In the genomic region with DNA sequence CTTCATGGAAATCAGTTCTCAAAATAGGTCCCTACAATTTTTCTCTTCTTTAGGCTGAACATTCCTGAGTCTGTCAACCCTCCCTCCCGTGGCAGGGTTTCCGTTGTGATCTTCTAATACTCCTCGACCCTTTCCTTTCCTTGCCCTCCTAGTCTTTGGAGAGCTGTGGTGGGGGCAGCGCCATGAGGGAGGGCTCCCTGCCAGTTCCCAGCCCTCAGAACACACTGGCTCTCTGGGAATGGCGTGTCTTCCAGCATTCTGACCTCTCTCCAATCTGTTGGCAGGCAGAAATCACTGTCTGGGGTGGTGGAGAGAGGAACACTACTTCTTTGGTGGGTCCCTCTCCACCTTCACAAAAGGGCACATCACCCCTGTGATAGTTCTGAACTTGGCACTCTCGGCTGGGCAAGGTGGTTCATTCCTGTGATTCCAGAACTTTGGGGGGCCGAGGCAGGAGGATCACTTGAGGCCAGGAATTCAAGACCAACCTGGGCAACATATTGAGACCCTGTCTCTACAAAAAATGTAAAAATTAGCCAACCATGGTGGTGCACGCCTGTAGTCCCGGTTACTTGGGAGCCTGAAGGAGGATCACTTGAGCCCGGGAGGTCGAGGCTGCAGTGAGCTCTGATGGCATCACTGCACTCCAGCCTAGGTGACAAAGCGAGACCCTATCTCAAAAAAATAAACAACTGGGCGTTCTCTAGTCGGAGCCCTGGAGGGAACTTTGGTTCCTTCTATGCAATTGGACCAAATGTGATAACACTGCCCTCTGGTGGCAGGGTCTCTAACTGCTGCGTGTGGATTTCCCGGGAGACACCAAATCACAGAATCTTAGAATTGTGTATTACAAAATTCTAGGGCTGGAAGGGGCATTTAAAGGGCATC, we compare ENCODE assay signal across 8 cellular contexts. TPM values are rescaled to one million over a fixed set of nuclear protein-coding genes. Genes with fewer than 3 reads are reported as not detected.
DNase-seq lines count a peak whose midpoint lies in the region; ATAC-seq, FAIRE-seq and TF ChIP-seq lines count a peak whose summit lies in the region.

No MANE protein-coding gene starts in this region.

- peaks cover 0 to 22% of the 10 kb centered on the region in 2 donors for H3K4me1 ChIP-seq in thoracic aorta (ENCODE audit: control insufficient read depth in 1 of 2, low read depth in 2 of 2)

- no TSS peak for BruUV-seq in Calu3 (replicated peaks; lab: Mats Ljungman, UMichigan)

- no peaks in the 10 kb centered on the region for H3K36me3 Mint-ChIP-seq in Calu3 (ENCODE audit: insufficient read depth, unreplicated experiment)
- no peaks in the 10 kb centered on the region for H3K36me3 Mint-ChIP-seq in activated T-helper 1 cell treated with anti-CD3 and anti-CD28 coated beads, Interleukin-12 subunit alpha, Interleukin-12 subunit beta, Interleukin-2, Interleukin-4 antibody, amounts not matched to agents 30 ng/mL and 10 ng/mL and 1 ng/mL, durations not matched to agents 14 hours and 24 hours and 36 hours (ENCODE audit: low read depth)

- CTCF ChIA-PET in Calu3 (lab: Charles Lee): interaction anchor here (0.6 kb wide), 1 partner anchor 153 kb away, joined by 4 read pairs; no protein-coding TSS in a partner anchor

- TF ChIP-seq CTCF in Calu3 (IDR thresholded peaks at IDR 0.05; ENCODE audit: unreplicated experiment) (peak; percentile 61), omental fat pad (IDR thresholded peaks at IDR 0.05) (peak in 2 of 3 donors; percentile 29 to 51), thoracic aorta (IDR thresholded peaks at IDR 0.05) (peak; percentile 93)

- H3K27ac Mint-ChIP-seq in Calu3 (ENCODE audit: unreplicated experiment): no peak overlapping the region
- no peak overlapping the region for H3K27ac Mint-ChIP-seq in activated T-helper 1 cell treated with anti-CD3 and anti-CD28 coated beads, Interleukin-12 subunit alpha, Interleukin-12 subunit beta, Interleukin-2, Interleukin-4 antibody, amounts not matched to agents 30 ng/mL and 10 ng/mL and 1 ng/mL, durations not matched to agents 14 hours and 24 hours and 36 hours

- no peak overlapping the region for H3K4me3 Mint-ChIP-seq in Calu3 (ENCODE audit: low read depth, unreplicated experiment)
- H3K4me3 Mint-ChIP-seq in activated T-helper 1 cell treated with anti-CD3 and anti-CD28 coated beads, Interleukin-12 subunit alpha, Interleukin-12 subunit beta, Interleukin-2, Interleukin-4 antibody, amounts not matched to agents 30 ng/mL and 10 ng/mL and 1 ng/mL, durations not matched to agents 14 hours and 24 hours and 36 hours: no peak overlapping the region

- H3K36me3 ChIP-seq in thoracic aorta: no peaks in the 10 kb centered on the region

- no peaks in the 10 kb centered on the region for H3K4me1 Mint-ChIP-seq in Calu3 (ENCODE audit: low read depth, unreplicated experiment)
- peaks cover 21% of the 10 kb centered on the region for H3K4me1 Mint-ChIP-seq in activated T-helper 1 cell treated with anti-CD3 and anti-CD28 coated beads, Interleukin-12 subunit alpha, Interleukin-12 subunit beta, Interleukin-2, Interleukin-4 antibody, amounts not matched to agents 30 ng/mL and 10 ng/mL and 1 ng/mL, durations not matched to agents 14 hours and 24 hours and 36 hours (ENCODE audit: low read depth)

- peak overlapping the region in 1 of 2 donors; percentile 46 for H3K27ac ChIP-seq in thoracic aorta

- FAIRE-seq in HTR-8/SVneo (lab: Jason Lieb, UNC): no peak

- DNase-seq in Calu3 (peak; percentile 72), HTR-8/SVneo (ENCODE audit: insufficient read length, low spot score) (peak; percentile 63), RPMI8226 (peak; percentile 81), fibroblast of the conjunctiva (ENCODE audit: low read depth) (peak; percentile 28), omental fat pad (ENCODE audit: low spot score) (peak; percentile 78), thoracic aorta (ENCODE audit: low spot score) (peak; percentile 31)
- DNase-seq in activated T-helper 1 cell treated with anti-CD3 and anti-CD28 coated beads, Interleukin-12 subunit alpha, Interleukin-12 subunit beta, Interleukin-2, Interleukin-4 antibody, amounts not matched to agents 30 ng/mL and 10 ng/mL and 1 ng/mL, durations not matched to agents 14 hours and 24 hours and 36 hours (ENCODE audit: low spot score): peak; percentile 53

- H3K27me3 Mint-ChIP-seq in Calu3 (ENCODE audit: unreplicated experiment): no peaks in the 10 kb centered on the region
- peaks cover 21% of the 10 kb centered on the region for H3K27me3 Mint-ChIP-seq in activated T-helper 1 cell treated with anti-CD3 and anti-CD28 coated beads, Interleukin-12 subunit alpha, Interleukin-12 subunit beta, Interleukin-2, Interleukin-4 antibody, amounts not matched to agents 30 ng/mL and 10 ng/mL and 1 ng/mL, durations not matched to agents 14 hours and 24 hours and 36 hours (ENCODE audit: insufficient read depth)

- H3K27me3 ChIP-seq in thoracic aorta (replicated peaks; ENCODE audit: insufficient read depth): no peaks in the 10 kb centered on the region

- intact Hi-C loops in Calu3 (cut with micrococcal nuclease; ENCODE audit: unreplicated experiment): loop anchor here (1.0 to 10.0 kb wide), 3 partner anchors 45 to 272 kb away; no protein-coding TSS in a partner anchor
- intact Hi-C loops in activated T-helper 1 cell treated with anti-CD3 and anti-CD28 coated beads, Interleukin-12 subunit alpha, Interleukin-12 subunit beta, Interleukin-2, Interleukin-4 antibody, amounts not matched to agents 30 ng/mL and 10 ng/mL and 1 ng/mL, durations not matched to agents 14 hours and 24 hours and 36 hours (cut with micrococcal nuclease): loop anchor here (1.0 to 2.0 kb wide), 3 partner anchors 14 to 272 kb away; partner anchors contain the start of gene SMURF1

- H3K4me3 ChIP-seq in thoracic aorta: peak overlapping the region; percentile 17

- H3K9me3 Mint-ChIP-seq in Calu3 (ENCODE audit: low read depth, unreplicated experiment): no peaks in the 10 kb centered on the region
- H3K9me3 Mint-ChIP-seq in activated T-helper 1 cell treated with anti-CD3 and anti-CD28 coated beads, Interleukin-12 subunit alpha, Interleukin-12 subunit beta, Interleukin-2, Interleukin-4 antibody, amounts not matched to agents 30 ng/mL and 10 ng/mL and 1 ng/mL, durations not matched to agents 14 hours and 24 hours and 36 hours: peaks cover 3% of the 10 kb centered on the region

- no peaks in the 10 kb centered on the region for H3K9me3 ChIP-seq in thoracic aorta

- ATAC-seq in omental fat pad (ENCODE audit: low FRiP score): peak; percentile 66
- no peak for ATAC-seq in thoracic aorta (ENCODE audit: insufficient number of reproducible peaks, low FRiP score, low read depth)
- no peak for ATAC-seq in HG03175 (IDR thresholded peaks at IDR 0.05; ENCODE audit: unreplicated experiment)

RNA-seq across cellular contexts. Expression of gene ARPC1A, which starts 13.1 kb away (rescaled TPM):
- 146 TPM in 2 replicates for total RNA-seq in Calu3 (2022)
- 72.4 and 75.9 TPM in 2 replicates for total RNA-seq in activated T-helper 1 cell treated with anti-CD3 and anti-CD28 coated beads, Interleukin-12 subunit alpha, Interleukin-12 subunit beta, Interleukin-2, Interleukin-4 antibody, amounts not matched to agents 30 ng/mL and 10 ng/mL and 1 ng/mL, durations not matched to agents 14 hours and 24 hours and 36 hours
- 100 to 1,000 TPM; 103 to 137 (median 124) TPM for total RNA-seq in omental fat pad
- total RNA-seq in thoracic aorta: 10 to 100 TPM; 76.3 to 99.5 TPM

RNA-seq across cellular contexts. Expression of gene MYH16, which starts 39.9 kb away (rescaled TPM):
- total RNA-seq in Calu3 (2022) (0.61 and 0.97 TPM in 2 replicates), omental fat pad (not detected), thoracic aorta (not detected)
- not detected in 2 replicates for total RNA-seq in activated T-helper 1 cell treated with anti-CD3 and anti-CD28 coated beads, Interleukin-12 subunit alpha, Interleukin-12 subunit beta, Interleukin-2, Interleukin-4 antibody, amounts not matched to agents 30 ng/mL and 10 ng/mL and 1 ng/mL, durations not matched to agents 14 hours and 24 hours and 36 hours

Comparison
In these comparisons a context has a peak if more than half of its experiments do, and no peak if none do; other contexts are left out.
1. DNase-seq: peak in every context shown above with its lines; median percentile 81 in RPMI8226; 78 in omental fat pad; 72 in Calu3; 63 in HTR-8/SVneo; 53 in activated T-helper 1 cell treated with anti-CD3 and anti-CD28 coated beads, Interleukin-12 subunit alpha, Interleukin-12 subunit beta, Interleukin-2, Interleukin-4 antibody, amounts not matched to agents 30 ng/mL and 10 ng/mL and 1 ng/mL, durations not matched to agents 14 hours and 24 hours and 36 hours; 31 in thoracic aorta; 28 in fibroblast of the conjunctiva.
2. CTCF ChIP-seq: peak in every context shown above with its lines; median percentile 93 in thoracic aorta; 61 in Calu3; 40 in omental fat pad.